In the genomic region with DNA sequence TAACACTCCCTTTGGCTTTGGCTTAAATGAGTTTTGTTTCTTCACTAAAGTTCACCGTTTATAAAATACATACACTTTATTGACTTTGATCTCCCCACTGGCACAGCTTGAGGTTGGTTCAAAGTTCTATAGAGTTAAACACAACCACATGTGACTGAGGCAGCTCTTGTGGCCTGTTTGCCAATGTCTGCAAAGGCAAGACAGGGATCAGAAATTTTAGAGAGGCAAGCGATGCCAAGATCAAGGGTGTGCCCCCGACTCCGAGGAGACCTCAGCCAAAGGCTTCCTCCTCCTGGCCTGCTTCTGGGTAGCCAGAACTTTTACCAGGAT, we compare ENCODE assay signal across 15 cellular contexts.
A peak's percentile ranks its signal among the peaks of the same experiment; 100 is the strongest.
DNase-seq lines count a peak whose midpoint lies in the region; ATAC-seq and TF ChIP-seq lines count a peak whose summit lies in the region.
"Had no signal": no experiment of that assay in that cellular context is flagged by ENCODE, and none has a peak within 500 bp of the region (broad histone marks: within the 10 kb centered on the region; RNA-seq: fewer than 3 reads in every experiment).

No MANE protein-coding gene starts in this region.

- DNase-seq in IMR-90, result no peak
- no peak for DNase-seq in endothelial cell (ENCODE audit: low spot score)
- DNase-seq in right lobe of liver, result no peak
- DNase-seq in smooth muscle cell of the brain vasculature (ENCODE audit: low read depth, low spot score), result peak; percentile 69
- no peak for DNase-seq in AG08395 (ENCODE audit: low spot score)
- DNase-seq in neuronal stem cell (ENCODE audit: low spot score), result no peak
- DNase-seq: COR-L47, DMS153, HCEC 1CT, NCI-H1436 treated with DMSO at 0.1 percent for 48 hours, NCI-H2081 treated with DMSO at 0.1 percent for 48 hours, NCI-H2227 treated with DMSO at 0.1 percent for 48 hours, NCI-H524 treated with DMSO at 0.1 percent for 48 hours had no signal

- H3K79me1 ChIP-seq in IMR-90 (ENCODE audit: low read depth in 1 of 2, low read length in 2 of 2), result peaks cover 0 to 5% of the 10 kb centered on the region in 2 experiments; a peak in 1 of 4 replicates
- H3K79me1 ChIP-seq in neuronal stem cell (ENCODE audit: low read depth, low read length), result no peaks in the 10 kb centered on the region

- H3K27ac Mint-ChIP-seq in endothelial cell (ENCODE audit: unreplicated experiment), result peak overlapping the region; percentile 100

- H2AFZ ChIP-seq in IMR-90 (replicated peaks; ENCODE audit: low read length, poor library complexity) (no peak overlapping the region), neuronal stem cell (ENCODE audit: low read length) (no peak overlapping the region)

- H3K4me1 Mint-ChIP-seq in endothelial cell (ENCODE audit: unreplicated experiment), result peaks cover 67% of the 10 kb centered on the region

- POLR2A ChIA-PET in IMR-90 (lab: Charles Lee; ENCODE audit: unreplicated experiment), result no interaction called here

- intact Hi-C loops in IMR-90 (cut with micrococcal nuclease), result no loop called here
- intact Hi-C loops in right lobe of liver (cut with DNase I), result no loop called here

- H3K9ac ChIP-seq in IMR-90 (ENCODE audit: low read depth, low read length) (no peak overlapping the region), neuronal stem cell (ENCODE audit: low read depth, low read length, poor library complexity) (no peak overlapping the region)

- H3K56ac ChIP-seq in IMR-90 (ENCODE audit: extremely low read depth, insufficient read depth, low read length), result no peak overlapping the region

- no peak overlapping the region for H4K8ac ChIP-seq in IMR-90 (ENCODE audit: low read depth in 2 of 2, low read length in 2 of 2)
- H4K8ac ChIP-seq in neuronal stem cell (ENCODE audit: low read depth, low read length), result no peak overlapping the region

- no peak for ATAC-seq in IMR-90 (ENCODE audit: low read depth)
- peak; percentile 9 to 46 (median 33) for ATAC-seq in right lobe of liver
- ATAC-seq in HG03159 (IDR thresholded peaks at IDR 0.05; ENCODE audit: unreplicated experiment), result no peak

- dilution Hi-C loops in IMR-90 (cut with HindIII; ENCODE audit: low sequenced_read_pairs, unreplicated experiment), result no loop called here

- H2AK5ac ChIP-seq in IMR-90 (ENCODE audit: low read depth, low read length) (peak overlapping the region; percentile 22), neuronal stem cell (ENCODE audit: low read depth, low read length) (no peak overlapping the region)

- H3K18ac ChIP-seq in IMR-90 (ENCODE audit: low read depth, low read length) (peak overlapping the region; percentile 34; the same call in 1 of the 2 replicates), neuronal stem cell (ENCODE audit: low read length) (no peak overlapping the region)

- H2BK120ac ChIP-seq in IMR-90 (ENCODE audit: low read depth, low read length) (0 out of 2 replicates have a peak overlapping the region, but pooled peaks have one; percentile 1), neuronal stem cell (ENCODE audit: low read depth, low read length) (no peak overlapping the region)

- H3K4me3 ChIP-seq in IMR-90 (ENCODE audit: insufficient read depth, low read depth, low read length), result no peak overlapping the region
- H3K4me3 ChIP-seq in right lobe of liver, result no peak overlapping the region
- no peak overlapping the region for H3K4me3 ChIP-seq in neuronal stem cell (ENCODE audit: low read length in 2 of 2)
- H3K4me3 ChIP-seq: BLaER1 treated with 17β-estradiol and CSF1 and Interleukin-3, amounts not matched to agents 10 nM and 100 nM had no signal

- no peak for TF ChIP-seq RAD21 in IMR-90 (IDR thresholded peaks at IDR 0.05; ENCODE audit: low read length)

- no CpG with 5 or more reads among the region's 4 CpGs for WGBS in IMR-90 (ENCODE audit: extremely low coverage in 2 of 2, insufficient read length in 1 of 2), 2 experiments
- 23% methylated on average over 4 of the region's 4 CpGs for WGBS in right lobe of liver (ENCODE audit: insufficient coverage, low coverage, low lambda C conversion rate, missing lambda C conversion rate)
- no CpG with 5 or more reads among the region's 4 CpGs for WGBS in neuronal stem cell (ENCODE audit: extremely low coverage in 2 of 2, insufficient read length in 2 of 2, insufficient replicate concordance in 1 of 2), 2 donors

- H3K4me2 ChIP-seq in IMR-90 (ENCODE audit: low read depth, low read length) (peak overlapping the region; percentile 3; the same call in 1 of the 2 replicates), neuronal stem cell (ENCODE audit: insufficient read depth, low read length, poor library complexity, severe bottlenecking) (no peak overlapping the region)

- H3K9me3 Mint-ChIP-seq in endothelial cell (ENCODE audit: unreplicated experiment), result peaks cover 3% of the 10 kb centered on the region

- 0 out of 2 replicates have a peak overlapping the region, but pooled peaks have one; percentile 49 for H2BK20ac ChIP-seq in IMR-90 (ENCODE audit: low read depth, low read length)

- H3K9me1 ChIP-seq in IMR-90 (ENCODE audit: insufficient read depth, low read length), result peaks cover 30% of the 10 kb centered on the region

- H3K27me3 Mint-ChIP-seq in endothelial cell (ENCODE audit: unreplicated experiment), result peaks cover 5% of the 10 kb centered on the region

- no peak overlapping the region for H2BK12ac ChIP-seq in neuronal stem cell (ENCODE audit: low read length)

- H3K9me3 ChIP-seq in IMR-90 (ENCODE audit: control insufficient read depth, insufficient read depth, low read length) (peaks cover 5% of the 10 kb centered on the region; the same call in 1 of the 2 replicates), right lobe of liver (no peaks in the 10 kb centered on the region), neuronal stem cell (replicated peaks in 1 of 2; ENCODE audit: control insufficient read depth in 2 of 2, insufficient read depth in 1 of 2, low read depth in 1 of 2, low read length in 2 of 2) (peaks cover 0 to 12% of the 10 kb centered on the region in 2 donors)

- H3K27ac ChIP-seq in IMR-90 (ENCODE audit: insufficient read depth, low read length), result peak overlapping the region; percentile 50; the same call in 1 of the 2 replicates
- peak overlapping the region in 2 of 3 donors; percentile 26 to 65 for H3K27ac ChIP-seq in right lobe of liver
- no peak overlapping the region for H3K27ac ChIP-seq in neuronal stem cell (replicated peaks; ENCODE audit: low read length)

- peak overlapping the region; percentile 52 for H3K4ac ChIP-seq in IMR-90 (ENCODE audit: low read depth, low read length)
- no peak overlapping the region for H3K4ac ChIP-seq in neuronal stem cell (ENCODE audit: low read length)

- no peak for TF ChIP-seq CTCF in IMR-90 (conservative IDR thresholded peaks at IDR 0.05; ENCODE audit: low read depth, low read length)
- TF ChIP-seq CTCF in endothelial cell (IDR thresholded peaks at IDR 0.05; ENCODE audit: unreplicated experiment), result no peak
- no peak for TF ChIP-seq CTCF in right lobe of liver (IDR thresholded peaks at IDR 0.05)

- H2AK9ac ChIP-seq in IMR-90 (replicated peaks; ENCODE audit: low read depth, low read length, poor library complexity), result no peak overlapping the region

- no peaks in the 10 kb centered on the region for H3K27me3 ChIP-seq in IMR-90 (ENCODE audit: control insufficient read depth, insufficient read depth, low read length)
- H3K27me3 ChIP-seq in right lobe of liver, result no peaks in the 10 kb centered on the region
- no peaks in the 10 kb centered on the region for H3K27me3 ChIP-seq in neuronal stem cell (ENCODE audit: control insufficient read depth in 3 of 3, insufficient read depth in 3 of 3, low read depth in 1 of 3, low read length in 3 of 3)
- H3K27me3 ChIP-seq: BLaER1 treated with 17β-estradiol and CSF1 and Interleukin-3, amounts not matched to agents 10 nM and 100 nM had no signal

- H4K20me1 ChIP-seq in IMR-90 (ENCODE audit: insufficient read depth, low read length), result peaks cover 5% of the 10 kb centered on the region
- H4K20me1 ChIP-seq: BLaER1 treated with 17β-estradiol and CSF1 and Interleukin-3, amounts not matched to agents 10 nM and 100 nM had no signal

- no peak overlapping the region for H2BK15ac ChIP-seq in IMR-90 (ENCODE audit: low read depth, low read length)
- no peak overlapping the region for H2BK15ac ChIP-seq in neuronal stem cell (ENCODE audit: low read length)

- H2BK5ac ChIP-seq in IMR-90 (ENCODE audit: low read depth, low read length, poor library complexity, severe bottlenecking) (no peak overlapping the region), neuronal stem cell (ENCODE audit: low read length) (no peak overlapping the region)

- no TSS peak for BruUV-seq in IMR-90 (replicated peaks; lab: Mats Ljungman, UMichigan)

- CTCF ChIA-PET in IMR-90 (lab: Yijun Ruan, JAX), result no interaction called here

- H4K91ac ChIP-seq in IMR-90 (ENCODE audit: insufficient read depth, low read depth, low read length), result peak overlapping the region; percentile 54; the same call in 1 of the 2 replicates
- H4K91ac ChIP-seq in neuronal stem cell (ENCODE audit: low read depth, low read length, poor library complexity), result no peak overlapping the region

- H3K36me3 Mint-ChIP-seq in endothelial cell (ENCODE audit: low read depth, unreplicated experiment), result peaks cover 3% of the 10 kb centered on the region

- H3K23ac ChIP-seq in IMR-90 (ENCODE audit: low read depth, low read length), result no peak overlapping the region
- H3K23ac ChIP-seq in neuronal stem cell (ENCODE audit: low read depth, low read length, poor library complexity), result no peak overlapping the region

- H4K5ac ChIP-seq in IMR-90 (ENCODE audit: low read depth, low read length), result peak overlapping the region; percentile 6; the same call in 1 of the 2 replicates

- in situ Hi-C loops in IMR-90 (cut with MboI; ENCODE audit: low sequenced_read_pairs), result no loop called here

- H3K14ac ChIP-seq in IMR-90 (replicated peaks; ENCODE audit: low read depth, low read length) (no peak overlapping the region), neuronal stem cell (ENCODE audit: low read length) (no peak overlapping the region)

- H3K4me3 Mint-ChIP-seq in endothelial cell (ENCODE audit: unreplicated experiment), result no peak overlapping the region

- TF ChIP-seq POLR2A in IMR-90 (IDR thresholded peaks at IDR 0.05; ENCODE audit: low read depth, low read length) (no peak), right lobe of liver (IDR thresholded peaks at IDR 0.05) (no peak)

- H3K36me3 ChIP-seq in IMR-90 (ENCODE audit: control insufficient read depth, insufficient read depth, low read length), result no peaks in the 10 kb centered on the region
- H3K36me3 ChIP-seq in right lobe of liver, result no peaks in the 10 kb centered on the region
- H3K36me3 ChIP-seq in neuronal stem cell (replicated peaks in 1 of 2; ENCODE audit: control insufficient read depth in 2 of 2, insufficient read depth in 2 of 2, low read length in 2 of 2), result no peaks in the 10 kb centered on the region
- H3K36me3 ChIP-seq: BLaER1 treated with 17β-estradiol and CSF1 and Interleukin-3, amounts not matched to agents 10 nM and 100 nM had no signal

- H3K4me1 ChIP-seq in IMR-90 (ENCODE audit: control insufficient read depth, insufficient read depth, low read length) (peaks cover 35% of the 10 kb centered on the region), right lobe of liver (peaks cover 0 to 11% (median 5%) of the 10 kb centered on the region in 4 donors), neuronal stem cell (ENCODE audit: control insufficient read depth in 2 of 2, insufficient read depth in 1 of 2, low read depth in 1 of 2, low read length in 2 of 2) (peaks cover 4 to 15% of the 10 kb centered on the region in 2 donors)

TF ChIP-seq in IMR-90, 13 proteins besides CTCF, POLR2A, EP300 and RAD21 (continues in another document):
- TF ChIP-seq MAFK (IDR thresholded peaks at IDR 0.05; ENCODE audit: low read depth, low read length) (no peak), MXI1 (IDR thresholded peaks at IDR 0.05; ENCODE audit: borderline replicate concordance, low read depth, low read length) (no peak)

Comparison
In these comparisons a context has a peak if more than half of its experiments do, and no peak if none do; other contexts are left out.
1. ATAC-seq: peak in right lobe of liver (4 of 4); none in IMR-90 (single experiment) and HG03159 (single experiment).